In the genomic region with DNA sequence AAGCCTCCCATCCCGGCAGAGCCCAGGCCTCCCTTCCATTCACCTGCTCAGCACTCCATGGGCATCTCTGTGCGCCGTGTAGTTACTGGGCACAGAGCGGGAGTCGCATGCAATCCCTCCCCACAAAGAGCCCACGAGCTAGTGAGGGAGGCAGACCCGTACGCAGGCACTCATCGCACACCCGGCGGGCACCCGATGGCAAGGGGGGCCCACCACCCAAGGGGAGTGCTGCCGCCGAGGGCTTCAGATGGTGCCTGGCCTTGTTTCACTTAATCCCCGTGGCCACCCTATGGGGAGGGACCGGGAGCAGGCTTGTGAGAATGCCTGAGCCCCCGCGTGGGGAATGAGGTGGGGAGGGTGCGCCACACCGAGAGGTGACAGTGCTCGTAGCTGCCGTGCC, we compare ENCODE assay signal across 18 cellular contexts.
"Had no signal": no experiment of that assay in that cellular context is flagged by ENCODE, and none has a peak within 500 bp of the region (broad histone marks: within the 10 kb centered on the region; RNA-seq: fewer than 3 reads in every experiment).

No MANE protein-coding gene starts in this region.

- H3K4me3 Mint-ChIP-seq: activated B cell treated with CpG ODN at 0.5 μM for 24 hours; activated CD4-positive, alpha-beta T cell treated with anti-CD3 and anti-CD28 coated beads, Interleukin-2, amount 10 ng/mL, durations not matched to agents 24 days and 14 days; activated naive CD8-positive, alpha-beta T cell treated with anti-CD3 and anti-CD28 coated beads, Interleukin-2, amount 50 U/mL, for 24 hours; activated T-helper 1 cell treated with anti-CD3 and anti-CD28 coated beads, Interleukin-12 subunit alpha, Interleukin-12 subunit beta, Interleukin-2, Interleukin-4 antibody, amounts not matched to agents 30 ng/mL and 10 ng/mL and 1 ng/mL, durations not matched to agents 14 hours and 24 hours and 36 hours; endodermal cell had no signal

- DNase-seq: activated B cell treated with CpG ODN at 0.5 μM for 24 hours; activated CD4-positive, alpha-beta T cell treated with anti-CD3 and anti-CD28 coated beads, Interleukin-2, amount 10 ng/mL, durations not matched to agents 24 days and 14 days; activated CD8-positive, alpha-beta memory T cell treated with anti-CD3 and anti-CD28 coated beads, Interleukin-2, amount 50 U/mL, for 48 hours; activated naive CD4-positive, alpha-beta T cell treated with Interleukin-2 at 50 U/mL for 16 hours; activated naive CD8-positive, alpha-beta T cell treated with anti-CD3 and anti-CD28 coated beads, Interleukin-2, amount 50 U/mL, for 24 hours; dorsolateral prefrontal cortex; endodermal cell; heart right ventricle; mammary epithelial cell; naive B cell; right cardiac atrium; small intestine; stimulated activated CD4-positive, alpha-beta T cell treated with anti-CD3 and anti-CD28 coated beads, Interleukin-4, amount 100 ng/mL, for 24 hours had no signal

- H3K27ac Mint-ChIP-seq: activated B cell treated with CpG ODN at 0.5 μM for 24 hours; activated CD4-positive, alpha-beta T cell treated with anti-CD3 and anti-CD28 coated beads, Interleukin-2, amount 10 ng/mL, durations not matched to agents 24 days and 14 days; activated naive CD8-positive, alpha-beta T cell treated with anti-CD3 and anti-CD28 coated beads, Interleukin-2, amount 50 U/mL, for 24 hours; endodermal cell had no signal

- H3K27me3 ChIP-seq: ascending aorta, dorsolateral prefrontal cortex, heart right ventricle, tibial nerve, uterus had no signal

- H3K27ac ChIP-seq: ascending aorta had no signal

- H3K9me3 ChIP-seq: ascending aorta, heart right ventricle, prostate gland, tibial nerve, uterus had no signal

- H3K36me3 ChIP-seq: prostate gland, uterus had no signal

- H3K9me3 Mint-ChIP-seq: activated B cell treated with CpG ODN at 0.5 μM for 24 hours; activated CD4-positive, alpha-beta T cell treated with anti-CD3 and anti-CD28 coated beads, Interleukin-2, amount 10 ng/mL, durations not matched to agents 24 days and 14 days; activated naive CD8-positive, alpha-beta T cell treated with anti-CD3 and anti-CD28 coated beads, Interleukin-2, amount 50 U/mL, for 24 hours; activated T-helper 1 cell treated with anti-CD3 and anti-CD28 coated beads, Interleukin-12 subunit alpha, Interleukin-12 subunit beta, Interleukin-2, Interleukin-4 antibody, amounts not matched to agents 30 ng/mL and 10 ng/mL and 1 ng/mL, durations not matched to agents 14 hours and 24 hours and 36 hours; endodermal cell; naive B cell had no signal

- H3K36me3 Mint-ChIP-seq: naive B cell had no signal

- ATAC-seq: activated naive CD8-positive, alpha-beta T cell treated with anti-CD3 and anti-CD28 coated beads, Interleukin-2, amount 50 U/mL, for 24 hours had no signal

- H3K4me3 ChIP-seq: ascending aorta, dorsolateral prefrontal cortex, heart right ventricle, prostate gland, tibial nerve, uterus had no signal
